Comparison of ENCODE assay signal across 8 cellular contexts in the genomic region with DNA sequence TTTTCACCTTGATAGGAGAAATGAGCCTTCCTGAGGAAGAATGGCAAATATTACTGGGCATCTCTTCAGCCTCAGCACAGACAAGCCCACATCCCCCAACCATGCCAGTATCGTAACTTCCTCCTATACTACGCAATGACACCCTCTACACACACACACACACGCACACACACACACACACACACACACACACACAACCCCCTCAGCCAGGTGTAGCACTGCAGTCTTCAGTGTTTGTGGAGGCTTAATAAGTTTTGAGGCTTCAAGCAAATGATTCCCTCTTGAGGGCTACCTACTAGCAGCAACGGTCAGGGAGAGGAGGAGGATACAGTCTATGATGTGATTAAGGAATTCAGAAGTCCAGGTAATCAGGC. TPM values are rescaled to one million over a fixed set of nuclear protein-coding genes. Genes with fewer than 3 reads are reported as not detected.
DNase-seq lines count a peak whose midpoint lies in the region; ATAC-seq and TF ChIP-seq lines count a peak whose summit lies in the region.

No MANE protein-coding gene starts in this region.

- H3K4me1 ChIP-seq in PC-9 (replicated peaks; ENCODE audit: insufficient read depth) = peaks cover 65% of the 10 kb centered on the region
- H3K4me1 ChIP-seq in adipocyte (ENCODE audit: control insufficient read depth, insufficient read depth, low read length) = peaks cover 51% of the 10 kb centered on the region

- H3K9me2 ChIP-seq in PC-9 (ENCODE audit: insufficient read depth) = no peaks in the 10 kb centered on the region

- H2AFZ ChIP-seq in PC-9 = peak overlapping the region; percentile 93

- no peaks in the 10 kb centered on the region for H3K9me3 ChIP-seq in PC-9 (ENCODE audit: insufficient read depth, low read depth)
- no peaks in the 10 kb centered on the region for H3K9me3 ChIP-seq in adipocyte (ENCODE audit: control insufficient read depth, low read length)

- peaks cover 64% of the 10 kb centered on the region for H3K4me1 Mint-ChIP-seq in stimulated activated memory B cell treated with anti-CD40 and anti-IgM and Interleukin-4, amounts not matched to agents 10 μg/mL and 1 μg/mL and 100 μg/mL, for 72 hours

- H3K9ac ChIP-seq in adipocyte (ENCODE audit: low read length) = peak overlapping the region; percentile 85

- H3K27me3 ChIP-seq in PC-9 (ENCODE audit: insufficient read depth, low read depth) = no peaks in the 10 kb centered on the region
- H3K27me3 ChIP-seq in adipocyte (replicated peaks; ENCODE audit: control insufficient read depth, insufficient read depth, low read length) = no peaks in the 10 kb centered on the region
- no peaks in the 10 kb centered on the region for H3K27me3 ChIP-seq in kidney epithelial cell (ENCODE audit: control insufficient read depth, insufficient read depth, low read length)

- peak overlapping the region; percentile 95 for H3K4me3 Mint-ChIP-seq in stimulated activated memory B cell treated with anti-CD40 and anti-IgM and Interleukin-4, amounts not matched to agents 10 μg/mL and 1 μg/mL and 100 μg/mL, for 72 hours

- peak overlapping the region; percentile 95 for H3K27ac Mint-ChIP-seq in stimulated activated memory B cell treated with anti-CD40 and anti-IgM and Interleukin-4, amounts not matched to agents 10 μg/mL and 1 μg/mL and 100 μg/mL, for 72 hours

- TF ChIP-seq CTCF in PC-9 (conservative IDR thresholded peaks at IDR 0.05) (no peak), kidney epithelial cell (IDR thresholded peaks at IDR 0.05; ENCODE audit: insufficient read depth, low read length, poor library complexity, severe bottlenecking) (no peak)

- H3K79me2 ChIP-seq in PC-9 (ENCODE audit: low read depth) = peaks cover 27% of the 10 kb centered on the region

- H3K36me3 ChIP-seq in PC-9 (ENCODE audit: low read depth) (no peaks in the 10 kb centered on the region), adipocyte (ENCODE audit: control insufficient read depth, insufficient read depth, low read length, severe bottlenecking) (no peaks in the 10 kb centered on the region), kidney epithelial cell (ENCODE audit: control insufficient read depth, insufficient read depth, low read length) (no peaks in the 10 kb centered on the region)

- BruUV-seq in PC-9 (replicated peaks; lab: Mats Ljungman, UMichigan) = TSS peak; percentile 72

- peak overlapping the region; percentile 96 for H3K4me2 ChIP-seq in PC-9

- DNase-seq in PC-9 (no peak), adipocyte (ENCODE audit: low read depth) (peak; percentile 44), kidney epithelial cell (ENCODE audit: low read depth) (no peak), DMS 273 treated with DMSO at 0.1 percent for 48 hours (lab: John Stamatoyannopoulos, UW) (no peak), islet precursor cell (no peak)

- CTCF ChIA-PET in PC-9 (lab: Charles Lee) = interaction anchor here (0.6 to 1.0 kb wide), 3 partner anchors 15 to 589 kb away, joined by 3 to 9 read pairs (median 3); a partner anchor contains a TSS

- peak overlapping the region; percentile 80 for H3K27ac ChIP-seq in PC-9

- intact Hi-C loops in PC-9 (cut with micrococcal nuclease; ENCODE audit: unreplicated experiment) = no loop called here

- POLR2A ChIA-PET in PC-9 (lab: Charles Lee; ENCODE audit: unreplicated experiment) = interaction anchor here (0.5 to 1.1 kb wide), 5 partner anchors 10 to 194 kb away, joined by 3 to 13 read pairs (median 9); a partner anchor contains a TSS

- H3K27me3 Mint-ChIP-seq in stimulated activated memory B cell treated with anti-CD40 and anti-IgM and Interleukin-4, amounts not matched to agents 10 μg/mL and 1 μg/mL and 100 μg/mL, for 72 hours = no peaks in the 10 kb centered on the region

- H3F3A ChIP-seq in PC-9 (ENCODE audit: insufficient read depth, low read depth) = peaks cover 75% of the 10 kb centered on the region

- peak; percentile 22 for TF ChIP-seq POLR2A in GM15510 (IDR thresholded peaks at IDR 0.05; ENCODE audit: borderline replicate concordance, extremely low read depth, insufficient read length)

- H3K4me3 ChIP-seq in PC-9 = peak overlapping the region; percentile 78
- H3K4me3 ChIP-seq in adipocyte (ENCODE audit: low read length) = peak overlapping the region; percentile 86
- H3K4me3 ChIP-seq in kidney epithelial cell (ENCODE audit: low read depth, low read length) = peak overlapping the region; percentile 59

- H4K20me1 ChIP-seq in PC-9 (ENCODE audit: insufficient read depth) = peaks cover 6% of the 10 kb centered on the region; the same call in 1 of the 2 replicates

- H3K9me3 Mint-ChIP-seq in stimulated activated memory B cell treated with anti-CD40 and anti-IgM and Interleukin-4, amounts not matched to agents 10 μg/mL and 1 μg/mL and 100 μg/mL, for 72 hours = no peaks in the 10 kb centered on the region

- ATAC-seq in stimulated activated memory B cell treated with anti-CD40 and anti-IgM and Interleukin-4, amounts not matched to agents 10 μg/mL and 1 μg/mL and 100 μg/mL, for 72 hours = peak; percentile 57
- no peak for ATAC-seq in HG03442 (IDR thresholded peaks at IDR 0.05; ENCODE audit: unreplicated experiment)

- H3K36me3 Mint-ChIP-seq in stimulated activated memory B cell treated with anti-CD40 and anti-IgM and Interleukin-4, amounts not matched to agents 10 μg/mL and 1 μg/mL and 100 μg/mL, for 72 hours = peaks cover 25% of the 10 kb centered on the region

RNA-seq across cellular contexts. Expression of a gene that starts 1.6 kb away (rescaled TPM):
- total RNA-seq in PC-9 (2021) (86.6 and 91.0 TPM in 2 replicates), kidney epithelial cell (59.4 and 60.9 TPM in 2 replicates)

RNA-seq across cellular contexts. Expression of a gene that starts 4.8 kb away (rescaled TPM):
- total RNA-seq in PC-9 (2021) = 45.4 and 54.0 TPM in 2 replicates
- total RNA-seq in kidney epithelial cell = 43.5 and 47.6 TPM in 2 replicates

RNA-seq across cellular contexts. Expression of a gene that starts 33.3 kb away (rescaled TPM):
- total RNA-seq in PC-9 (2021) = 8.7 and 12.6 TPM in 2 replicates
- total RNA-seq in kidney epithelial cell = 0.96 and 1.1 TPM in 2 replicates

RNA-seq across cellular contexts. Expression of a gene that starts 34.1 kb away (rescaled TPM):
- 93.8 and 99.4 TPM in 2 replicates for total RNA-seq in PC-9 (2021)
- 21.4 and 23.2 TPM in 2 replicates for total RNA-seq in kidney epithelial cell

RNA-seq across cellular contexts. Expression of a gene that starts 41.3 kb away (rescaled TPM):
- 98.6 and 122 TPM in 2 replicates for total RNA-seq in PC-9 (2021)
- 78.2 and 81.0 TPM in 2 replicates for total RNA-seq in kidney epithelial cell
